In genomic region chr4:147009875-147010274, GRCh38 we compare ENCODE assay signal across 3 cellular contexts.
"Had no signal": no experiment of that assay in that cellular context is flagged by ENCODE, and none has a peak within 500 bp of the region (broad histone marks: within the 10 kb centered on the region; RNA-seq: fewer than 3 reads in every experiment).

No MANE protein-coding gene starts in this region.

- H3K4me3 ChIP-seq: GM12878 had no signal

- ATAC-seq: GM12878 had no signal

- DNase-seq: GDM1, GF-D8 had no signal
